In the genomic region with DNA sequence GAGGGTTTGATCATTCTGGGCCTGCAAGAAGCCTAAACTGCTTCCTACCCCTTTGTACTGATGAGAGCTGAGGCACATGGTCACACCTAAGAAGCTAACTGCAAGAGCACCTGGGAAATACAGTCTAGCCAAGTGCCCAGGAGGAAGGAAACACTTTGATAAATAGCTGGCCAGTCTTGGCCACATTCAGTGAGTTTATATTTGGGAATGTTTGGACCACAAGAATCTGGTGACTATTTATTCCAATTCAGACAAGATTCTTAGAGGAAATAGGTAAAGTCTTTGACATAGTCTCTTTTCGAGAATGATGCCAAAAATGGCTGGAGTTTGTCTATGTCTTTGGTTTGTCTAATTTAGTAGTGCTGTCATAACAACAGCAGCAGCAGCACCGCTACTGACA, we compare ENCODE assay signal across 19 cellular contexts.
"Had no signal": no experiment of that assay in that cellular context is flagged by ENCODE, and none has a peak within 500 bp of the region (broad histone marks: within the 10 kb centered on the region; RNA-seq: fewer than 3 reads in every experiment).

No MANE protein-coding gene starts in this region.

- DNase-seq: effector memory CD8-positive, alpha-beta T cell; gastrocnemius medialis; heart right ventricle; hypothalamus; left lung; lower lobe of right lung; mesenchymal stem cell; naive B cell; psoas muscle; stimulated activated naive CD4-positive, alpha-beta T cell; stomach; substantia nigra; transverse colon had no signal

- H3K9me3 Mint-ChIP-seq: effector memory CD8-positive, alpha-beta T cell; nephron had no signal

- H3K9me3 ChIP-seq: esophagus muscularis mucosa, gastrocnemius medialis, heart right ventricle, left lung, lower lobe of right lung, psoas muscle, stomach, thoracic aorta, transverse colon had no signal

- H3K27ac Mint-ChIP-seq: dendritic cell treated with granulocyte-macrophage colony-stimulating factor and Interleukin-4, amounts not matched to agents 40 ng/mL and 50 ng/mL, for 4 days; effector memory CD8-positive, alpha-beta T cell; nephron had no signal

- H3K4me3 Mint-ChIP-seq: dendritic cell treated with granulocyte-macrophage colony-stimulating factor and Interleukin-4, amounts not matched to agents 40 ng/mL and 50 ng/mL, for 4 days; effector memory CD8-positive, alpha-beta T cell; naive B cell; nephron had no signal

- H3K27me3 ChIP-seq: esophagus muscularis mucosa, gastrocnemius medialis, left lung, transverse colon had no signal

- H3K27me3 Mint-ChIP-seq: dendritic cell treated with granulocyte-macrophage colony-stimulating factor and Interleukin-4, amounts not matched to agents 40 ng/mL and 50 ng/mL, for 4 days; naive B cell had no signal

- H3K4me1 Mint-ChIP-seq: nephron had no signal

- H3K4me1 ChIP-seq: esophagus muscularis mucosa, gastrocnemius medialis, left lung, lower lobe of right lung, psoas muscle, stomach, transverse colon had no signal

- H3K4me3 ChIP-seq: esophagus muscularis mucosa, gastrocnemius medialis, heart right ventricle, left lung, lower lobe of right lung, psoas muscle, stomach, thoracic aorta, transverse colon had no signal

- H3K27ac ChIP-seq: epithelial cell of prostate, esophagus muscularis mucosa, gastrocnemius medialis, heart right ventricle, left lung, lower lobe of right lung, psoas muscle, stomach, thoracic aorta, transverse colon had no signal

- ATAC-seq: effector memory CD8-positive, alpha-beta T cell; gastrocnemius medialis; heart right ventricle; left lung; lower lobe of right lung; psoas muscle; sciatic nerve had no signal

- H3K36me3 ChIP-seq: esophagus muscularis mucosa, gastrocnemius medialis, heart right ventricle, left lung, lower lobe of right lung, stomach, thoracic aorta, transverse colon had no signal
